ENCODE assay signal across 25 cellular contexts in the genomic region with DNA sequence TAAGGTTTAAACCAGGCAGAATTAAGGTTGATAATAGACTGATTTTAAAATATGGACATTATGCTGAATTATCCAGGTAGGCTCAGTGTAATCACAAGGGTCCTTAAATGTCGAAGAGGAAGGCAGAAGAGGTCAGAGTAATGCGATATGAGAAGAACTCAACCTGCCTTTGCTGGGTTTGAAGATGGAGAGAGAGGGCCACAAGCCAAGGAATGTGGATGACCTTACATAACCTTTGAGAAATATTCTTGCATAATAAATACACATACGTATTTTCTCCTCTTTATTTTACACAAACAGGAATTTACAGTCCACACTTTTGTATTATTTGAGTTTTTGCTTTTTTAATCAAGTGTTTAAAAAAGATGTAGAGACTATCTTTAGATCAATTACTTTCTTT.
DNase-seq lines count a peak whose midpoint lies in the region; ATAC-seq and TF ChIP-seq lines count a peak whose summit lies in the region.
"Had no signal": no experiment of that assay in that cellular context is flagged by ENCODE, and none has a peak within 500 bp of the region (broad histone marks: within the 10 kb centered on the region; RNA-seq: fewer than 3 reads in every experiment).

No MANE protein-coding gene starts in this region.

- no peak overlapping the region for H3K4me3 Mint-ChIP-seq in osteocyte (ENCODE audit: unreplicated experiment)
- H3K4me3 Mint-ChIP-seq: CD4-positive, alpha-beta memory T cell; HFFc6; IgD-negative memory B cell had no signal

- H3K36me3 ChIP-seq in GM23248 (ENCODE audit: low read depth), result no peaks in the 10 kb centered on the region
- H3K36me3 ChIP-seq: BLaER1 had no signal

- no peak overlapping the region for H3K4me2 ChIP-seq in GM23248 (ENCODE audit: unreplicated experiment)
- H3K4me2 ChIP-seq: A549, BLaER1, PC-9 had no signal

- H3K9ac ChIP-seq in GM23248, result no peak overlapping the region
- H3K9ac ChIP-seq: BLaER1 had no signal

- WGBS in GM23248 (ENCODE audit: low coverage in 1 of 2, low lambda C conversion rate in 2 of 2, missing lambda C conversion rate in 2 of 2), 2 experiments, result 78 to 81% methylated on average over 3 of the region's 3 CpGs

- peaks cover 35% of the 10 kb centered on the region for H3K79me2 ChIP-seq in GM23248 (ENCODE audit: insufficient read depth)

- H3K4me1 Mint-ChIP-seq in osteocyte (ENCODE audit: unreplicated experiment), result peaks cover 56% of the 10 kb centered on the region

- H3K9me3 Mint-ChIP-seq in osteocyte (ENCODE audit: unreplicated experiment), result no peaks in the 10 kb centered on the region
- H3K9me3 Mint-ChIP-seq: CD4-positive, alpha-beta memory T cell; HFFc6; IgD-negative memory B cell had no signal

- no peak for ATAC-seq in HG02973 (IDR thresholded peaks at IDR 0.05; ENCODE audit: unreplicated experiment)
- ATAC-seq: A549, SK-N-SH treated with all-trans-retinoic acid at 6 μM for 48 hours had no signal

- peaks cover 27% of the 10 kb centered on the region for H3F3A ChIP-seq in GM23248 (ENCODE audit: insufficient read depth)

- no peaks in the 10 kb centered on the region for H3K27me3 ChIP-seq in GM23248 (replicated peaks; ENCODE audit: insufficient read depth)
- H3K27me3 ChIP-seq: BLaER1 had no signal

- H3K36me3 Mint-ChIP-seq in osteocyte (ENCODE audit: unreplicated experiment), result peaks cover 38% of the 10 kb centered on the region
- H3K36me3 Mint-ChIP-seq: CD4-positive, alpha-beta memory T cell had no signal

- TF ChIP-seq CTCF in osteocyte (IDR thresholded peaks at IDR 0.05), result no peak

- H3K27ac ChIP-seq in GM23248, result peak overlapping the region; percentile 29; the same call in 1 of the 2 replicates
- H3K27ac ChIP-seq: A549, BLaER1, HL-60, PC-9, RWPE1 had no signal

- H3K4me3 ChIP-seq in GM23248, result no peak overlapping the region
- H3K4me3 ChIP-seq: A549, BLaER1, PC-9 had no signal

- no peak overlapping the region for H2AFZ ChIP-seq in GM23248
- H2AFZ ChIP-seq: PC-9 had no signal

- peak overlapping the region; percentile 25 for H3K27ac Mint-ChIP-seq in osteocyte (ENCODE audit: unreplicated experiment)
- H3K27ac Mint-ChIP-seq: CD4-positive, alpha-beta memory T cell; HFFc6; IgD-negative memory B cell had no signal

- DNase-seq in GM23248, result no peak
- DNase-seq in amniotic epithelial cell (ENCODE audit: low read depth), result peak; percentile 14
- DNase-seq in fibroblast of peridontal ligament (ENCODE audit: extremely low read depth), result peak; percentile 13
- DNase-seq in osteocyte (ENCODE audit: extremely low spot score, unreplicated experiment), result no peak
- DNase-seq in hepatic stellate cell (ENCODE audit: low spot score), result no peak
- DNase-seq in NCI-H69 (lab: John Stamatoyannopoulos, UW), result no peak
- DNase-seq: CD4-positive, alpha-beta memory T cell; DMS53; HFFc6; Kasumi-1; MM.1S; NCI-H1092; NCI-H1436 treated with DMSO at 0.1 percent for 48 hours; NCI-H2029; NCI-H510A treated with DMSO at 0.1 percent for 48 hours; NCI-H82; PC-9; SIG-M5 had no signal

- H3K9me3 ChIP-seq in GM23248 (ENCODE audit: low read depth), result no peaks in the 10 kb centered on the region
- H3K9me3 ChIP-seq: A549, BLaER1 had no signal

- H3K9me2 ChIP-seq in GM23248 (ENCODE audit: insufficient read depth), result no peaks in the 10 kb centered on the region

- peaks cover 32% of the 10 kb centered on the region for H3K4me1 ChIP-seq in GM23248 (ENCODE audit: insufficient read depth)
- H3K4me1 ChIP-seq: BLaER1 had no signal

- H4K20me1 ChIP-seq in GM23248 (ENCODE audit: insufficient read depth), result no peaks in the 10 kb centered on the region
- H4K20me1 ChIP-seq: BLaER1 had no signal

- in situ Hi-C loops in GM23248 (cut with MboI), result no loop called here

- no peaks in the 10 kb centered on the region for H3K27me3 Mint-ChIP-seq in osteocyte (ENCODE audit: unreplicated experiment)
- H3K27me3 Mint-ChIP-seq: CD4-positive, alpha-beta memory T cell; IgD-negative memory B cell had no signal

Comparison
In these comparisons a context has a peak if more than half of its experiments do, and no peak if none do; other contexts are left out.
1. DNase-seq: peak in amniotic epithelial cell (single experiment) and fibroblast of peridontal ligament (single experiment); none in GM23248 (single experiment), osteocyte (single experiment), hepatic stellate cell (single experiment) and NCI-H69 (single experiment).